In the genomic region with DNA sequence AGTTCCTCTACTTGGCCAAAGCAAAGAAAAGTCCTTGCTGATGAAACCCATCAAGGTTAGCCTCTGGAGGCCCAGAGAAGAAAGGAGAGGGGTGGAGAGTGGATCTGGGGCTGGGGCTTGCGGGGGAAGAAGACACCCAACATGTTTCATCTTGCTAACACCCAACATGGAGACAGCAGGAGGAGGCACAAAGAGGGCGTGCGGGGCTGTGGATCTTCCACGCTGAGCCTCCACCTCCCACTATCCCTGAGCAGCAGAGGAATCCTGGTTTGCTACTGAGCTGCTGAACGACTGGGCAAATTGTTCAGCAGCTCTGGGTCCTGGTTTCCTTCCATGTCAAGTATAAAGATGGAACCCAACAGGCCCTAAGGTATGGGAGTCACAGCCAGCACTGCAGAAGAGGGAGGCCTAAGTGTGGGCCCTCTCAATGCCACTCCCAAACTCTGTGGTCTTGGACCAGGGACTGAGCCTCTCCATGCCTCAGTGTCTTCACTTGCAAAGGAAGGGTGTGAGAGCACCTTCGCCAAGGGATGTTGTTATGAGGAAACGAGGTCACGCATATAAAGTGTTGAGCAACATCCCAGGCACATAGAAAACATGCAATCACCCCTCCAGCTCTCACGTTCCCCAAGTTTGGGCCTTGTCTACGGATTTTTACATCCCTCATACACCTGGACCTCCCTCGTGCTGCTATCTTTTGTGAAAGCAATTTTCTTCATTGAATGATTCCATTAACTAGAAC, we compare ENCODE assay signal across 16 cellular contexts.
DNase-seq lines count a peak whose midpoint lies in the region; ATAC-seq, FAIRE-seq and TF ChIP-seq lines count a peak whose summit lies in the region.
"Had no signal": no experiment of that assay in that cellular context is flagged by ENCODE, and none has a peak within 500 bp of the region (broad histone marks: within the 10 kb centered on the region; RNA-seq: fewer than 3 reads in every experiment).

No MANE protein-coding gene starts in this region.

- no peak for TF ChIP-seq RAD21 in H1 (IDR thresholded peaks at IDR 0.05 in 1 of 2, conservative IDR thresholded peaks at IDR 0.05 in 1 of 2; ENCODE audit: low read depth in 2 of 2, low read length in 2 of 2)

- H3K36me3 ChIP-seq in left ventricle myocardium inferior: no peaks in the 10 kb centered on the region
- no peaks in the 10 kb centered on the region for H3K36me3 ChIP-seq in H1 (ENCODE audit: control insufficient read depth in 2 of 4, insufficient read depth in 4 of 4, low read length in 3 of 4)
- no peaks in the 10 kb centered on the region for H3K36me3 ChIP-seq in transverse colon
- no peaks in the 10 kb centered on the region for H3K36me3 ChIP-seq in ascending aorta
- H3K36me3 ChIP-seq: ovary had no signal

- no peak overlapping the region for H3K4me2 ChIP-seq in H1 (ENCODE audit: insufficient read depth in 1 of 2, low read depth in 2 of 2, low read length in 2 of 2)

- 0 out of 2 replicates have a peak overlapping the region, but pooled peaks have one; percentile 5 for H2BK5ac ChIP-seq in H1 (ENCODE audit: low read depth, low read length)

- no peak overlapping the region for H3K14ac ChIP-seq in H1 (ENCODE audit: insufficient read length)

- H3K9me3 ChIP-seq in left ventricle myocardium inferior (replicated peaks) (no peaks in the 10 kb centered on the region), H1 (ENCODE audit: insufficient read depth in 2 of 2, low read depth in 1 of 2, low read length in 1 of 2) (no peaks in the 10 kb centered on the region), transverse colon (no peaks in the 10 kb centered on the region), ascending aorta (no peaks in the 10 kb centered on the region)
- H3K9me3 ChIP-seq: ovary had no signal

- POLR2A ChIA-PET in H1 (lab: Charles Lee; ENCODE audit: partially characterized antibody): interaction anchor here (1.4 kb wide), 1 partner anchor 57 kb away, joined by 3 read pairs; no protein-coding TSS in a partner anchor

- H4K8ac ChIP-seq in H1 (ENCODE audit: extremely low read depth, insufficient read depth, low read length): no peak overlapping the region

- intact Hi-C loops in left ventricle myocardium inferior (cut with micrococcal nuclease): no loop called here
- intact Hi-C loops in Right ventricle myocardium superior (cut with DNase I): no loop called here
- intact Hi-C loops in transverse colon (cut with DNase I; ENCODE audit: low total_unique reads): no loop called here
- intact Hi-C loops in ascending aorta (cut with DNase I): no loop called here

- no peaks in the 10 kb centered on the region for H3K23me2 ChIP-seq in H1 (ENCODE audit: low read depth, low read length)

- H2BK20ac ChIP-seq in H1 (ENCODE audit: low read length): no peak overlapping the region

- WGBS in H1 (ENCODE audit: extremely low coverage in 1 of 2, insufficient coverage in 1 of 2, insufficient read length in 1 of 2, insufficient replicate concordance in 2 of 2, low coverage in 1 of 2, low lambda C conversion rate in 2 of 2, missing lambda C conversion rate in 1 of 2), 2 experiments: 90% methylated on average over 10 of the region's 11 CpGs; no CpG with 5 or more reads in 1 of the 2 experiments
- 73 to 89% methylated on average over 6 to 11 of the region's 11 CpGs for WGBS in transverse colon (ENCODE audit: low coverage in 1 of 2), 2 donors

- H3K56ac ChIP-seq in H1 (replicated peaks; ENCODE audit: insufficient read length, low read depth, low read length): no peak overlapping the region

- CTCF ChIA-PET in H1 (lab: Charles Lee; ENCODE audit: partially characterized antibody): interaction anchor here (1.1 to 1.8 kb wide), 3 partner anchors 12 to 131 kb away, joined by 3 to 4 read pairs (median 4); no protein-coding TSS in a partner anchor

- H3K27me3 ChIP-seq in left ventricle myocardium inferior (ENCODE audit: low read depth) (no peaks in the 10 kb centered on the region), H1 (replicated peaks in 1 of 4; ENCODE audit: control insufficient read depth in 3 of 4, extremely low read depth in 1 of 4, insufficient read depth in 3 of 4, low read length in 3 of 4) (no peaks in the 10 kb centered on the region), transverse colon (no peaks in the 10 kb centered on the region), ascending aorta (no peaks in the 10 kb centered on the region)
- H3K27me3 ChIP-seq: foreskin keratinocyte, ovary had no signal

- no peak overlapping the region for H3K4ac ChIP-seq in H1 (replicated peaks; ENCODE audit: insufficient read length, low read depth, low read length)

- no peak overlapping the region for H2AK5ac ChIP-seq in H1 (ENCODE audit: low read depth, low read length)

- TF ChIP-seq EP300 in H1 (IDR thresholded peaks at IDR 0.05; ENCODE audit: borderline replicate concordance in 1 of 2, low read depth in 2 of 2, low read length in 2 of 2) (no peak), transverse colon (IDR thresholded peaks at IDR 0.05; ENCODE audit: low read depth) (no peak)

- no peak for FAIRE-seq in H1 (lab: Jason Lieb, UNC)

- no peaks in the 10 kb centered on the region; the same call in 1 of the 2 replicates for H3K79me1 ChIP-seq in H1 (ENCODE audit: low read depth, low read length)

- no peak for TF ChIP-seq POLR2A in H1 (IDR thresholded peaks at IDR 0.05; ENCODE audit: control extremely low read depth in 1 of 2, low read depth in 2 of 2, low read length in 2 of 2)
- TF ChIP-seq POLR2A in transverse colon (IDR thresholded peaks at IDR 0.05): no peak

- DNase-seq in left ventricle myocardium inferior: no peak
- no peak for DNase-seq in Right ventricle myocardium superior
- DNase-seq in NOMO-1 treated with dmso at 0.1 percent for 144 hours (lab: John Stamatoyannopoulos, UW; ENCODE audit: unreplicated experiment): peak; percentile 35
- DNase-seq in H1 (ENCODE audit: low read depth in 1 of 2, low spot score in 2 of 2): no peak
- DNase-seq in transverse colon: no peak
- DNase-seq in activated CD8-positive, alpha-beta memory T cell treated with anti-CD3 and anti-CD28 coated beads for 24 hours: no peak
- DNase-seq in amniotic stem cell (lab: John Stamatoyannopoulos, UW): no peak
- no peak for DNase-seq in ascending aorta (ENCODE audit: low spot score in 2 of 2)
- DNase-seq: foreskin keratinocyte; HCEC 1CT; KBM-7; NCI-H187; NCI-H748 treated with DMSO at 0.1 percent for 48 hours; SHP77 treated with DMSO at 0.1 percent for 48 hours; stimulated activated CD4-positive, alpha-beta T cell treated with anti-CD3 and anti-CD28 coated beads, Interleukin-12 subunit alpha, Interleukin-12 subunit beta, amount 100 ng/mL, for 4 hours had no signal

- peaks cover 50% of the 10 kb centered on the region for H3K4me1 ChIP-seq in left ventricle myocardium inferior
- no peaks in the 10 kb centered on the region; a peak in 1 of 7 replicates for H3K4me1 ChIP-seq in H1 (replicated peaks in 1 of 4; ENCODE audit: control insufficient read depth in 3 of 4, insufficient read depth in 4 of 4, low read length in 3 of 4)
- H3K4me1 ChIP-seq in transverse colon: peaks cover 31 to 58% (median 32%) of the 10 kb centered on the region in 4 donors
- peaks cover 6 to 21% of the 10 kb centered on the region in 2 donors for H3K4me1 ChIP-seq in ascending aorta
- H3K4me1 ChIP-seq: foreskin keratinocyte had no signal

- no peak overlapping the region for H2BK12ac ChIP-seq in H1 (ENCODE audit: low read depth, low read length)

- H3K27ac ChIP-seq in left ventricle myocardium inferior (replicated peaks): peak overlapping the region; percentile 70
- no peak overlapping the region for H3K27ac ChIP-seq in H1 (ENCODE audit: low read depth, low read length)
- peak overlapping the region; percentile 85 to 87 (median 86) for H3K27ac ChIP-seq in transverse colon
- no peak overlapping the region for H3K27ac ChIP-seq in ascending aorta
- H3K27ac ChIP-seq: foreskin keratinocyte, ovary had no signal

- H3K79me2 ChIP-seq in H1 (ENCODE audit: control insufficient read depth in 1 of 2, insufficient read depth in 2 of 2, low read length in 2 of 2): no peaks in the 10 kb centered on the region

- H3K4me3 ChIP-seq in left ventricle myocardium inferior: no peak overlapping the region
- H3K4me3 ChIP-seq in H1 (ENCODE audit: extremely low read depth in 1 of 4, insufficient read depth in 2 of 4, low read depth in 3 of 4, low read length in 4 of 4): no peak overlapping the region
- no peak overlapping the region for H3K4me3 ChIP-seq in transverse colon
- no peak overlapping the region for H3K4me3 ChIP-seq in ascending aorta
- H3K4me3 ChIP-seq: ovary had no signal

- H3K9ac ChIP-seq in H1 (replicated peaks in 1 of 4; ENCODE audit: extremely low read depth in 1 of 4, low read depth in 3 of 4, low read length in 3 of 4): no peak overlapping the region

- H4K91ac ChIP-seq in H1 (replicated peaks; ENCODE audit: insufficient read length, low read length): no peak overlapping the region

- no peak overlapping the region for H2BK120ac ChIP-seq in H1 (replicated peaks; ENCODE audit: low read depth, low read length)

- in situ Hi-C loops in transverse colon (cut with MboI; ENCODE audit: low pct_ligation_motif_present in 1 of 4, low pct_unique_long_range_greater_than_20kb in 1 of 4, low sequenced_read_pairs in 3 of 4): no loop called here

- H4K5ac ChIP-seq in H1 (ENCODE audit: insufficient read length, low read depth, low read length): no peak overlapping the region

- no peak overlapping the region for H3K23ac ChIP-seq in H1 (ENCODE audit: insufficient read length)

- H2AFZ ChIP-seq in H1 (ENCODE audit: low read length): no peak overlapping the region

- no peak overlapping the region for H2BK15ac ChIP-seq in H1 (ENCODE audit: low read length)

- TF ChIP-seq CTCF in left ventricle myocardium inferior (IDR thresholded peaks at IDR 0.05; ENCODE audit: borderline replicate concordance) (no peak), H1 (IDR thresholded peaks at IDR 0.05; ENCODE audit: control extremely low read depth in 1 of 3, insufficient read depth in 1 of 3, low read depth in 1 of 3, low read length in 3 of 3) (no peak), transverse colon (IDR thresholded peaks at IDR 0.05) (no peak), ascending aorta (IDR thresholded peaks at IDR 0.05) (no peak)

- ATAC-seq in Right ventricle myocardium superior (ENCODE audit: poor library complexity): no peak
- ATAC-seq: foreskin keratinocyte had no signal

- H3K18ac ChIP-seq in H1 (ENCODE audit: extremely low read depth, low read length): no peak overlapping the region

- H4K20me1 ChIP-seq in H1 (replicated peaks in 1 of 2; ENCODE audit: control insufficient read depth in 1 of 2, insufficient read depth in 2 of 2, low read length in 2 of 2): no peaks in the 10 kb centered on the region

TF ChIP-seq in H1, 55 proteins besides CTCF, POLR2A, EP300 and RAD21 (continues in another document):
- TF ChIP-seq CTBP2 (IDR thresholded peaks at IDR 0.05; ENCODE audit: borderline replicate concordance, insufficient read depth, insufficient read length, low read length): no peak
- TF ChIP-seq BRCA1 (IDR thresholded peaks at IDR 0.05; ENCODE audit: low read depth, low read length): no peak
- no peak for TF ChIP-seq TAF1 (IDR thresholded peaks at IDR 0.05; ENCODE audit: low read depth, low read length)
- TF ChIP-seq SAP30 (IDR thresholded peaks at IDR 0.05; ENCODE audit: insufficient read depth, insufficient replicate concordance, low read length): no peak
- TF ChIP-seq SP2 (IDR thresholded peaks at IDR 0.05; ENCODE audit: low read length): no peak
- no peak for TF ChIP-seq PHF8 (conservative IDR thresholded peaks at IDR 0.05; ENCODE audit: low read depth, low read length)
- no peak for TF ChIP-seq BACH1 (IDR thresholded peaks at IDR 0.05; ENCODE audit: low read length)

Comparison
In these comparisons a context has a peak if more than half of its experiments do, and no peak if none do; other contexts are left out.
1. H3K27ac ChIP-seq: peak in left ventricle myocardium inferior (single experiment) and transverse colon (4 of 4); none in H1 (single experiment) and ascending aorta (0 of 2).